8 cellular contexts compared by ENCODE assay signal in genomic region chr9:78030553-78031270, GRCh38. TPM values are rescaled to one million over a fixed set of nuclear protein-coding genes. Genes with fewer than 3 reads are reported as not detected.
DNase-seq lines count a peak whose midpoint lies in the region; ATAC-seq and TF ChIP-seq lines count a peak whose summit lies in the region.

No MANE protein-coding gene starts in this region.

- intact Hi-C loops in CD8-positive, alpha-beta T cell (cut with DNase I, micrococcal nuclease): loop anchor here (1.0 to 10.0 kb wide), 8 partner anchors 53 to 853 kb away; partner anchors contain the start of genes CEP78 (in 2 of the 2), VPS13A (in 2 of the 2) and PSAT1 (in 1 of the 2)
- intact Hi-C loops in activated CD4-positive, alpha-beta T cell treated with anti-CD3 and anti-CD28 coated beads for 36 hours (cut with DNase I, micrococcal nuclease): loop anchor here (2.0 to 10.0 kb wide), 10 partner anchors 92 to 1544 kb away; partner anchors contain the start of genes PSAT1 (in 2 of the 2), TLE4 (in 1 of the 2) and VPS13A (in 1 of the 2)
- intact Hi-C loops in left lung (cut with DNase I): no loop called here

- peaks cover 48% of the 10 kb centered on the region for H3K4me1 ChIP-seq in CD8-positive, alpha-beta T cell (ENCODE audit: insufficient read depth, low read length)
- H3K4me1 ChIP-seq in left lung: peaks cover 19 to 66% of the 10 kb centered on the region in 2 donors

- TF ChIP-seq CTCF in CD8-positive, alpha-beta T cell (IDR thresholded peaks at IDR 0.05): no peak
- TF ChIP-seq CTCF in left lung (IDR thresholded peaks at IDR 0.05): no peak

- H3K9me3 ChIP-seq in CD8-positive, alpha-beta T cell (ENCODE audit: low read length): no peaks in the 10 kb centered on the region
- H3K9me3 ChIP-seq in MG63 (no peaks in the 10 kb centered on the region), left lung (no peaks in the 10 kb centered on the region)

- CTCF ChIA-PET in CD8-positive, alpha-beta T cell (lab: Charles Lee): interaction anchor here (1.6 to 5.9 kb wide), 3 partner anchors 53 to 91 kb away, joined by 3 to 65 read pairs (median 9); no protein-coding TSS in a partner anchor
- CTCF ChIA-PET in activated CD4-positive, alpha-beta T cell treated with anti-CD3 and anti-CD28 coated beads for 36 hours (lab: Charles Lee): interaction anchor here (0.6 to 0.8 kb wide), 2 partner anchors 53 to 67 kb away, joined by 3 read pairs; no protein-coding TSS in a partner anchor

- peak overlapping the region; percentile 50 for H3K27ac ChIP-seq in CD8-positive, alpha-beta T cell (ENCODE audit: low read depth, low read length)
- peak overlapping the region; percentile 94 for H3K27ac ChIP-seq in cingulate gyrus (ENCODE audit: low read depth, low read length)
- H3K27ac ChIP-seq in left lung: peak overlapping the region; percentile 95

- H3K4me3 Mint-ChIP-seq in CD8-positive, alpha-beta T cell: peak overlapping the region; percentile 93
- H3K4me3 Mint-ChIP-seq in activated CD4-positive, alpha-beta T cell treated with anti-CD3 and anti-CD28 coated beads for 36 hours: peak overlapping the region; percentile 89

- peak; percentile 27 for ATAC-seq in CD8-positive, alpha-beta T cell
- peak; percentile 15 for ATAC-seq in activated CD4-positive, alpha-beta T cell treated with anti-CD3 and anti-CD28 coated beads for 36 hours
- ATAC-seq in left lung (peak; percentile 41), GM21528 (IDR thresholded peaks at IDR 0.05; ENCODE audit: low FRiP score, unreplicated experiment) (no peak), GM21619 (IDR thresholded peaks at IDR 0.05; ENCODE audit: unreplicated experiment) (no peak)

- H3K36me3 Mint-ChIP-seq in CD8-positive, alpha-beta T cell: peaks cover 14% of the 10 kb centered on the region
- no peaks in the 10 kb centered on the region for H3K36me3 Mint-ChIP-seq in activated CD4-positive, alpha-beta T cell treated with anti-CD3 and anti-CD28 coated beads for 36 hours (ENCODE audit: low read depth)

- peak overlapping the region; percentile 93 for H3K27ac Mint-ChIP-seq in CD8-positive, alpha-beta T cell
- peak overlapping the region; percentile 89 for H3K27ac Mint-ChIP-seq in activated CD4-positive, alpha-beta T cell treated with anti-CD3 and anti-CD28 coated beads for 36 hours

- H3K4me1 Mint-ChIP-seq in CD8-positive, alpha-beta T cell (ENCODE audit: low read depth): peaks cover 56% of the 10 kb centered on the region
- peaks cover 51% of the 10 kb centered on the region for H3K4me1 Mint-ChIP-seq in activated CD4-positive, alpha-beta T cell treated with anti-CD3 and anti-CD28 coated beads for 36 hours

- no peaks in the 10 kb centered on the region for H3K27me3 ChIP-seq in CD8-positive, alpha-beta T cell (ENCODE audit: insufficient read depth, low read length)
- H3K27me3 ChIP-seq in MG63 (no peaks in the 10 kb centered on the region), left lung (no peaks in the 10 kb centered on the region)

- no peaks in the 10 kb centered on the region for H3K9me3 Mint-ChIP-seq in CD8-positive, alpha-beta T cell
- no peaks in the 10 kb centered on the region for H3K9me3 Mint-ChIP-seq in activated CD4-positive, alpha-beta T cell treated with anti-CD3 and anti-CD28 coated beads for 36 hours (ENCODE audit: low read depth)

- no peaks in the 10 kb centered on the region for H3K36me3 ChIP-seq in CD8-positive, alpha-beta T cell (ENCODE audit: insufficient read depth, low read length)
- H3K36me3 ChIP-seq in MG63 (no peaks in the 10 kb centered on the region), left lung (no peaks in the 10 kb centered on the region)

- H3K27me3 Mint-ChIP-seq in CD8-positive, alpha-beta T cell (ENCODE audit: low read depth): peaks cover 2% of the 10 kb centered on the region
- no peaks in the 10 kb centered on the region for H3K27me3 Mint-ChIP-seq in activated CD4-positive, alpha-beta T cell treated with anti-CD3 and anti-CD28 coated beads for 36 hours

- peak overlapping the region; percentile 83 for H3K4me3 ChIP-seq in CD8-positive, alpha-beta T cell (ENCODE audit: low read depth, low read length)
- H3K4me3 ChIP-seq in MG63 (peak overlapping the region; percentile 61), left lung (peak overlapping the region; percentile 59 to 87)

- POLR2A ChIA-PET in CD8-positive, alpha-beta T cell (lab: Charles Lee): interaction anchor here (0.6 to 3.0 kb wide), 10 partner anchors 17 to 169 kb away, joined by 3 to 8 read pairs (median 4); no protein-coding TSS in a partner anchor
- POLR2A ChIA-PET in activated CD4-positive, alpha-beta T cell treated with anti-CD3 and anti-CD28 coated beads for 36 hours (lab: Charles Lee): interaction anchor here (0.7 to 1.3 kb wide), 3 partner anchors 50 to 302 kb away, joined by 4 to 6 read pairs (median 4); no protein-coding TSS in a partner anchor

- DNase-seq in CD8-positive, alpha-beta T cell: peak; percentile 26 to 76 (median 57)
- DNase-seq in MG63 (peak; percentile 49), left lung (peak; percentile 64 to 92)
- peak; percentile 76 for DNase-seq in activated CD4-positive, alpha-beta T cell treated with anti-CD3 and anti-CD28 coated beads for 36 hours
- peak; percentile 66 to 71 for DNase-seq in stimulated activated CD4-positive, alpha-beta T cell treated with anti-CD3 and anti-CD28 coated beads, Interleukin-2, amount 100 ng/mL, for 24 hours

RNA-seq across cellular contexts. Expression of gene GNAQ, which starts 0.9 kb away (rescaled TPM):
- total RNA-seq in CD8-positive, alpha-beta T cell: 10 to 100 TPM; 27.2 to 28.3 TPM
- total RNA-seq in MG63 (2014; rRNA removed; shearing (Covaris generic); ENCODE audit: low replicate concordance): 13.2 and 20.2 TPM in 2 replicates
- 10 to 100 TPM; 22.8 to 24.7 TPM for total RNA-seq in activated CD4-positive, alpha-beta T cell treated with anti-CD3 and anti-CD28 coated beads for 36 hours
- total RNA-seq in left lung: 10 to 100 TPM; 82.1 to 95.5 TPM

Comparison
In these comparisons a context has a peak if more than half of its experiments do, and no peak if none do; other contexts are left out.
1. ATAC-seq: peak in CD8-positive, alpha-beta T cell (single experiment), activated CD4-positive, alpha-beta T cell treated with anti-CD3 and anti-CD28 coated beads for 36 hours (single experiment) and left lung (single experiment); none in GM21528 (single experiment) and GM21619 (single experiment).
2. intact Hi-C loops: an anchor here in CD8-positive, alpha-beta T cell (1.0 to 10.0 kb wide) and activated CD4-positive, alpha-beta T cell treated with anti-CD3 and anti-CD28 coated beads for 36 hours (2.0 to 10.0 kb wide); none called in left lung.
3. Peak in every context shown above with its lines, with median percentiles within 50 percentile points of each other: DNase-seq, H3K27ac ChIP-seq and H3K4me3 ChIP-seq.